8 cellular contexts compared by ENCODE assay signal in the genomic region with DNA sequence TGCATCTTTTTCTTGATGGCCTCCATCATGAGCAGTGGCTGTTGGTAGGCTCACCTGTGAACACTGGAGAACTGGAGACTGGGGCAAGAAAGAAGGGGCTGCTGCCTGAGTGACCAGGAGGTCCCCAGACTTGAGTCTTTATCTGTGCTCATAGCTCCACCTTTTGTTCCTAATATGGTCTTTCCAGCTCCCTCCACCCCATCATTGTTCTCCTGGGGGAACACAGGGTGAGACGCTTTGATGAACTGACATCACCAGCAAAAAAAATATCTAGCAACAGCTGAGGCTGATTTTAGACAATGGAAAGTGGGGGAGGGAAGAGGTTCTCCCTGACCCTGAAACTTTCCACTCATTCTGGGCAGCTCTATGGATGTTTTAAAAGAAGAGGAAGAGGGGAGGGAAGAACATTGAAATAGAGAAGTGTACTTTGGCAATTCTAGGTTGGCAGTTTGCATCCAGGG. TPM values are rescaled to one million over a fixed set of nuclear protein-coding genes. Genes with fewer than 3 reads are reported as not detected.
A peak's percentile ranks its signal among the peaks of the same experiment; 100 is the strongest.
DNase-seq lines count a peak whose midpoint lies in the region; ATAC-seq and TF ChIP-seq lines count a peak whose summit lies in the region.

TSS of gene TPM3 (minus strand) at position 111 of the 461 bp plus-strand sequence. CDS start at position 29, 82 bp downstream.

- BruUV-seq in HCT116 (replicated peaks; lab: Mats Ljungman, UMichigan) = no TSS peak

- H3K9me2 ChIP-seq in HCT116 (ENCODE audit: insufficient read depth) = peaks cover 4% of the 10 kb centered on the region; the same call in 1 of the 2 replicates

- POLR2A ChIA-PET in HCT116 (lab: Charles Lee) = no interaction called here

- TF ChIP-seq RAD21 in HCT116 (IDR thresholded peaks at IDR 0.05; ENCODE audit: low read depth) = no peak

- H3K4me3 ChIP-seq in HCT116 (replicated peaks in 1 of 2; ENCODE audit: low read depth in 1 of 2, low read length in 2 of 2) = no peak within 1 kb of the TSS

- H3K36me3 ChIP-seq in HCT116 (ENCODE audit: control insufficient read depth in 1 of 2, insufficient read depth in 2 of 2, low read length in 2 of 2) = no peaks in the 10 kb centered on the region

- no peaks in the 10 kb centered on the region for H4K20me1 ChIP-seq in HCT116 (ENCODE audit: insufficient read depth)

- RAD21 ChIA-PET in HCT116 (lab: Charles Lee; ENCODE audit: low non-redundant PET in 1 of 2, low total read pairs in 2 of 2, uncharacterized antibody in 2 of 2, unreplicated experiment in 2 of 2) = no interaction called here

- H3K9me3 Mint-ChIP-seq in glutamatergic neuron (ENCODE audit: unreplicated experiment) (no peaks in the 10 kb centered on the region), progenitor cell of endocrine pancreas (ENCODE audit: low read depth) (no peaks in the 10 kb centered on the region), nephron progenitor cell (no peaks in the 10 kb centered on the region)

- H3K36me3 Mint-ChIP-seq in glutamatergic neuron (ENCODE audit: unreplicated experiment) = peaks cover 4% of the 10 kb centered on the region
- H3K36me3 Mint-ChIP-seq in progenitor cell of endocrine pancreas (ENCODE audit: insufficient read depth) = no peaks in the 10 kb centered on the region
- no peaks in the 10 kb centered on the region for H3K36me3 Mint-ChIP-seq in nephron progenitor cell (ENCODE audit: low read depth)

- no peaks in the 10 kb centered on the region for H3K79me2 ChIP-seq in HCT116 (ENCODE audit: insufficient read depth, low read length)

- H2AFZ ChIP-seq in HCT116 (ENCODE audit: low read depth, low read length, poor library complexity, severe bottlenecking) = no peak within 1 kb of the TSS

- H3K4me3 Mint-ChIP-seq in glutamatergic neuron (ENCODE audit: unreplicated experiment) = peak within 1 kb of the TSS; percentile 5
- no peak within 1 kb of the TSS for H3K4me3 Mint-ChIP-seq in progenitor cell of endocrine pancreas (ENCODE audit: low read depth)
- H3K4me3 Mint-ChIP-seq in nephron progenitor cell = no peak within 1 kb of the TSS

- DNase-seq in HCT116 (ENCODE audit: low read depth, low spot score) = no peak
- DNase-seq in SKM-1 treated with dmso at 0.1 percent for 144 hours (lab: John Stamatoyannopoulos, UW; ENCODE audit: unreplicated experiment) = peak; percentile 71
- DNase-seq in glutamatergic neuron = no peak
- no peak for DNase-seq in progenitor cell of endocrine pancreas (ENCODE audit: low spot score, unreplicated experiment)
- DNase-seq in hippocampal formation (lab: John Stamatoyannopoulos, UW) = no peak
- no peak for DNase-seq in nephron progenitor cell
- no peak for DNase-seq in NCI-H510A (lab: John Stamatoyannopoulos, UW)

- no peak within 1 kb of the TSS for H3K27ac ChIP-seq in HCT116 (ENCODE audit: low read depth, low read length)

- TF ChIP-seq POLR2A in HCT116 (IDR thresholded peaks at IDR 0.05; ENCODE audit: borderline replicate concordance, extremely low read depth, insufficient read depth, insufficient read length) = no peak

- TF ChIP-seq CTCF in HCT116 (IDR thresholded peaks at IDR 0.05 in 2 of 3, conservative IDR thresholded peaks at IDR 0.05 in 1 of 3; ENCODE audit: borderline replicate concordance in 1 of 3, insufficient read depth in 1 of 3, low read depth in 2 of 3, low read length in 2 of 3) = no peak
- no peak for TF ChIP-seq CTCF in glutamatergic neuron (IDR thresholded peaks at IDR 0.05; ENCODE audit: partially characterized antibody, unreplicated experiment)
- no peak for TF ChIP-seq CTCF in progenitor cell of endocrine pancreas (IDR thresholded peaks at IDR 0.05; ENCODE audit: unreplicated experiment)
- TF ChIP-seq CTCF in nephron progenitor cell (IDR thresholded peaks at IDR 0.05) = no peak

- peaks cover 36% of the 10 kb centered on the region; the same call in 1 of the 2 replicates for H3K27me3 ChIP-seq in HCT116 (ENCODE audit: insufficient read depth, low read length)

- H3K9ac ChIP-seq in HCT116 (ENCODE audit: low read length) = no peak within 1 kb of the TSS

- CTCF ChIA-PET in HCT116 (lab: Charles Lee) = no interaction called here

- H3K27ac Mint-ChIP-seq in glutamatergic neuron (ENCODE audit: unreplicated experiment) = no peak within 1 kb of the TSS
- peak within 1 kb of the TSS; percentile 91 for H3K27ac Mint-ChIP-seq in progenitor cell of endocrine pancreas
- H3K27ac Mint-ChIP-seq in nephron progenitor cell = no peak within 1 kb of the TSS

- no peaks in the 10 kb centered on the region for H3K9me3 ChIP-seq in HCT116 (ENCODE audit: control insufficient read depth in 1 of 2, insufficient read depth in 1 of 2, low read depth in 1 of 2, low read length in 2 of 2)

- intact Hi-C loops in HCT116 (cut with micrococcal nuclease) = no loop called here

- H3K4me1 Mint-ChIP-seq in glutamatergic neuron (ENCODE audit: low read depth, unreplicated experiment) (peaks cover 3% of the 10 kb centered on the region), progenitor cell of endocrine pancreas (ENCODE audit: low read depth) (peaks cover 27% of the 10 kb centered on the region), nephron progenitor cell (peaks cover 36% of the 10 kb centered on the region)

- no peak for ATAC-seq in HCT116
- no peak for ATAC-seq in GM18511 (IDR thresholded peaks at IDR 0.05; ENCODE audit: unreplicated experiment)

- no peak within 1 kb of the TSS for H3K4me2 ChIP-seq in HCT116 (ENCODE audit: low read length)

- peaks cover 2 to 6% of the 10 kb centered on the region in 2 experiments; a peak in 2 of 4 replicates for H3K4me1 ChIP-seq in HCT116 (ENCODE audit: control insufficient read depth in 1 of 2, insufficient read depth in 2 of 2, low read length in 2 of 2)

- H3K27me3 Mint-ChIP-seq in glutamatergic neuron (ENCODE audit: unreplicated experiment) (peaks cover 6% of the 10 kb centered on the region), progenitor cell of endocrine pancreas (peaks cover 10% of the 10 kb centered on the region), nephron progenitor cell (ENCODE audit: low read depth, poor library complexity) (peaks cover 49% of the 10 kb centered on the region)

TF ChIP-seq in HCT116, 20 proteins besides CTCF, POLR2A, EP300 and RAD21:
- no peak for TF ChIP-seq EZH2phosphoT487 (IDR thresholded peaks at IDR 0.05; ENCODE audit: borderline replicate concordance)
- TF ChIP-seq CEBPB (IDR thresholded peaks at IDR 0.05; ENCODE audit: low read depth) = no peak
- TF ChIP-seq TCF7L2 (IDR thresholded peaks at IDR 0.05; ENCODE audit: borderline replicate concordance, extremely low read depth, insufficient read depth, insufficient read length) = no peak
- no peak for TF ChIP-seq MAX (IDR thresholded peaks at IDR 0.05)
- TF ChIP-seq EZH2 (IDR thresholded peaks at IDR 0.05) = no peak
- no peak for TF ChIP-seq POLR2AphosphoS5 (IDR thresholded peaks at IDR 0.05; ENCODE audit: low read depth, low read length)
- TF ChIP-seq, protein P1, sequence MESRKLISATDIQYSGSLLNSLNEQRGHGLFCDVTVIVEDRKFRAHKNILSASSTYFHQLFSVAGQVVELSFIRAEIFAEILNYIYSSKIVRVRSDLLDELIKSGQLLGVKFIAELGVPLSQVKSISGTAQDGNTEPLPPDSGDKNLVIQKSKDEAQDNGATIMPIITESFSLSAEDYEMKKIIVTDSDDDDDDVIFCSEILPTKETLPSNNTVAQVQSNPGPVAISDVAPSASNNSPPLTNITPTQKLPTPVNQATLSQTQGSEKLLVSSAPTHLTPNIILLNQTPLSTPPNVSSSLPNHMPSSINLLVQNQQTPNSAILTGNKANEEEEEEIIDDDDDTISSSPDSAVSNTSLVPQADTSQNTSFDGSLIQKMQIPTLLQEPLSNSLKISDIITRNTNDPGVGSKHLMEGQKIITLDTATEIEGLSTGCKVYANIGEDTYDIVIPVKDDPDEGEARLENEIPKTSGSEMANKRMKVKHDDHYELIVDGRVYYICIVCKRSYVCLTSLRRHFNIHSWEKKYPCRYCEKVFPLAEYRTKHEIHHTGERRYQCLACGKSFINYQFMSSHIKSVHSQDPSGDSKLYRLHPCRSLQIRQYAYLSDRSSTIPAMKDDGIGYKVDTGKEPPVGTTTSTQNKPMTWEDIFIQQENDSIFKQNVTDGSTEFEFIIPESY (IDR thresholded peaks at IDR 0.05; ENCODE audit: extremely low read depth, insufficient replicate concordance, low read length) = no peak
- no peak for TF ChIP-seq ZNF274 (IDR thresholded peaks at IDR 0.05; ENCODE audit: low read depth, low read length)
- TF ChIP-seq ELF1 (IDR thresholded peaks at IDR 0.05; ENCODE audit: borderline replicate concordance, low read depth) = no peak
- no peak for TF ChIP-seq FOSL1 (IDR thresholded peaks at IDR 0.05; ENCODE audit: low read depth)
- no peak for TF ChIP-seq ATF3 (IDR thresholded peaks at IDR 0.05)
- no peak for TF ChIP-seq EGR1 (IDR thresholded peaks at IDR 0.05; ENCODE audit: low read depth)

RNA-seq across cellular contexts. Expression of gene TPM3, which starts in this region (rescaled TPM):
- total RNA-seq in HCT116 (2021; ENCODE audit: unreplicated experiment) = 457 TPM
- polyA plus RNA-seq in HCT116 (2012) = 283 and 300 TPM in 2 replicates
- 392 TPM for total RNA-seq in glutamatergic neuron (ENCODE audit: unreplicated experiment)
- 298 and 304 TPM in 2 replicates for total RNA-seq in progenitor cell of endocrine pancreas
